ENCODE assay signal across 13 cellular contexts in the genomic region with DNA sequence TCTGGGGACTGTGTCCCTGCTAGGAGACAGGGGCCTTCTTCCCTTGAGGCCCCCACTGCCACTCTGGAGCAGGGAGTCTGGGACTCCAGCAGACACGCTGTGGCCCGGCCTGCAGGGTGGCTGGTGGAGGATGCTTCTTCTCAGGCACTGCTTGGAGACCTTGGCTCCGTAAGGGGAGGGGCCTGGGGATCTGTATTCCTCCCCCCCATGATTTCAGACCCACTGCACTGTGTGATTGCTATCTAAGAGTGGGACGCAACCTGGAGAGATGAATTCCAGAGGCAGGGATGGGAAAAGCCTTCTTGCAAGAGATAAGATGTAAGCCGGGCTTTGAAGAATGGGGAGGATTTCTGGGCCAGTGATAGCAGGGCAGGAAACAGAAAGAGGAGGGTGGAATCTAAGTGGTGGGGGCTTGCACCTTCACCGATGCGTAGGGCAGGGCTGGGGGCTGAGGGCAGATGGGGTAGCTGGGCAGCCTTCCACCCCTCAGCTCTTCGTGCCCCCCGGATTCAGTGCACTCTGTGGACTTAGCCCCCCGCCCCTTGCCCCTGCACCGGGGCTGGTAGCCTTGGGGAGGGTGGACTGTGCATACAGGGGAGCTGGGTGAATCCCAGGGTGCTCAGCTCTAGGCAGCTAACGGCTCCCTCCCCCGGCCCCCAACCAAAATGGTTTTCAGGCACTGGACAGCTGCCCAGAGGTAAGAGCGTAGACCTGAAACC. TPM values are rescaled to one million over a fixed set of nuclear protein-coding genes. Genes with fewer than 3 reads are reported as not detected.
A peak's percentile ranks its signal among the peaks of the same experiment; 100 is the strongest.
DNase-seq lines count a peak whose midpoint lies in the region; ATAC-seq and TF ChIP-seq lines count a peak whose summit lies in the region.
"Had no signal": no experiment of that assay in that cellular context is flagged by ENCODE, and none has a peak within 500 bp of the region (broad histone marks: within the 10 kb centered on the region; RNA-seq: fewer than 3 reads in every experiment).

No MANE protein-coding gene starts in this region.

- ATAC-seq in left cardiac atrium: no peak
- no peak for ATAC-seq in GM18873 (IDR thresholded peaks at IDR 0.05; ENCODE audit: low FRiP score, unreplicated experiment)

- CTCF ChIA-PET in GM10248 (lab: Yijun Ruan, JAX): interaction anchor here (1.3 to 2.6 kb wide), 4 partner anchors 9 to 355 kb away, joined by 3 to 9 read pairs (median 4); no protein-coding TSS in a partner anchor
- CTCF ChIA-PET in activated CD4-positive, alpha-beta memory T cell treated with anti-CD3 and anti-CD28 coated beads, Interleukin-2, amount 10 ng/mL, durations not matched to agents 7 days and 5 days (lab: Charles Lee): interaction anchor here (0.9 to 1.0 kb wide), 3 partner anchors 8 to 81 kb away, joined by 3 read pairs; no protein-coding TSS in a partner anchor

- H3K27me3 Mint-ChIP-seq in mesothelial cell of epicardium (ENCODE audit: low read depth) (no peaks in the 10 kb centered on the region), type B pancreatic cell (peaks cover 4% of the 10 kb centered on the region)
- H3K27me3 Mint-ChIP-seq in activated CD4-positive, alpha-beta memory T cell treated with anti-CD3 and anti-CD28 coated beads, Interleukin-2, amount 10 ng/mL, durations not matched to agents 7 days and 5 days: peaks cover 4% of the 10 kb centered on the region

- H3K27ac ChIP-seq in cardiac muscle cell (peak overlapping the region; percentile 76), SK-N-MC (no peak overlapping the region)
- H3K27ac ChIP-seq: ascending aorta, coronary artery, testis had no signal

- H3K4me3 Mint-ChIP-seq in mesothelial cell of epicardium: peak overlapping the region; percentile 31
- no peak overlapping the region for H3K4me3 Mint-ChIP-seq in type B pancreatic cell
- H3K4me3 Mint-ChIP-seq in activated CD4-positive, alpha-beta memory T cell treated with anti-CD3 and anti-CD28 coated beads, Interleukin-2, amount 10 ng/mL, durations not matched to agents 7 days and 5 days: no peak overlapping the region

- no peak overlapping the region for H3K4me3 ChIP-seq in cardiac muscle cell
- peak overlapping the region; percentile 67 for H3K4me3 ChIP-seq in SK-N-MC
- H3K4me3 ChIP-seq: coronary artery, testis had no signal

- DNase-seq in cardiac muscle cell (ENCODE audit: low read depth in 1 of 2, low spot score in 1 of 2) (no peak), left cardiac atrium (no peak), SK-N-MC (ENCODE audit: low read depth, low spot score) (no peak), mesothelial cell of epicardium (ENCODE audit: low spot score in 2 of 2, unreplicated experiment in 2 of 2) (no peak), type B pancreatic cell (ENCODE audit: extremely low spot score, unreplicated experiment) (no peak), GM10248 (ENCODE audit: extremely low spot score) (no peak)
- no peak for DNase-seq in activated CD4-positive, alpha-beta memory T cell treated with anti-CD3 and anti-CD28 coated beads, Interleukin-2, amount 10 ng/mL, durations not matched to agents 7 days and 5 days
- DNase-seq: activated effector memory CD4-positive, alpha-beta T cell treated with anti-CD3 and anti-CD28 coated beads, Interleukin-2, amount 50 U/mL, for 16 hours; NCI-H345; testis had no signal

- peaks cover 54% of the 10 kb centered on the region for H3K4me1 ChIP-seq in cardiac muscle cell (ENCODE audit: low read depth)

- H3K36me3 Mint-ChIP-seq in mesothelial cell of epicardium: no peaks in the 10 kb centered on the region
- H3K36me3 Mint-ChIP-seq in type B pancreatic cell: no peaks in the 10 kb centered on the region
- H3K36me3 Mint-ChIP-seq in activated CD4-positive, alpha-beta memory T cell treated with anti-CD3 and anti-CD28 coated beads, Interleukin-2, amount 10 ng/mL, durations not matched to agents 7 days and 5 days (ENCODE audit: low read depth): no peaks in the 10 kb centered on the region

- POLR2A ChIA-PET in GM10248 (lab: Yijun Ruan, JAX): no interaction called here
- POLR2A ChIA-PET in activated CD4-positive, alpha-beta memory T cell treated with anti-CD3 and anti-CD28 coated beads, Interleukin-2, amount 10 ng/mL, durations not matched to agents 7 days and 5 days (lab: Charles Lee): no interaction called here

- H3K27me3 ChIP-seq in cardiac muscle cell: no peaks in the 10 kb centered on the region
- H3K27me3 ChIP-seq: ascending aorta, testis had no signal

- H3K9me3 ChIP-seq in cardiac muscle cell (ENCODE audit: low read depth) (no peaks in the 10 kb centered on the region), SK-N-MC (ENCODE audit: low read depth, low read length) (no peaks in the 10 kb centered on the region)
- H3K9me3 ChIP-seq: ascending aorta, testis had no signal

- intact Hi-C loops in left cardiac atrium (cut with DNase I): loop anchor here in 1 of 2 donors (10.0 kb wide), 3 partner anchors 53 to 213 kb away; no protein-coding TSS in a partner anchor

- H3K27ac Mint-ChIP-seq in mesothelial cell of epicardium (peak overlapping the region; percentile 77), type B pancreatic cell (peak overlapping the region; percentile 26)
- no peak overlapping the region for H3K27ac Mint-ChIP-seq in activated CD4-positive, alpha-beta memory T cell treated with anti-CD3 and anti-CD28 coated beads, Interleukin-2, amount 10 ng/mL, durations not matched to agents 7 days and 5 days

- TF ChIP-seq CTCF in cardiac muscle cell (IDR thresholded peaks at IDR 0.05; ENCODE audit: low read depth, low read length): no peak
- TF ChIP-seq CTCF in mesothelial cell of epicardium (IDR thresholded peaks at IDR 0.05; ENCODE audit: unreplicated experiment): no peak
- TF ChIP-seq CTCF in type B pancreatic cell (conservative IDR thresholded peaks at IDR 0.05): peak; percentile 7
- no peak for TF ChIP-seq CTCF in GM10248 (IDR thresholded peaks at IDR 0.05; ENCODE audit: control extremely low read depth, extremely low read depth, low read depth, missing control alignments)

- H3K4me1 Mint-ChIP-seq in mesothelial cell of epicardium (peaks cover 59% of the 10 kb centered on the region), type B pancreatic cell (ENCODE audit: unreplicated experiment) (peaks cover 45% of the 10 kb centered on the region)
- H3K4me1 Mint-ChIP-seq in activated CD4-positive, alpha-beta memory T cell treated with anti-CD3 and anti-CD28 coated beads, Interleukin-2, amount 10 ng/mL, durations not matched to agents 7 days and 5 days: peaks cover 21% of the 10 kb centered on the region

- no peaks in the 10 kb centered on the region for H3K36me3 ChIP-seq in cardiac muscle cell
- H3K36me3 ChIP-seq in SK-N-MC (ENCODE audit: insufficient read depth, low read length): no peaks in the 10 kb centered on the region
- H3K36me3 ChIP-seq: ascending aorta had no signal

- H3K9ac ChIP-seq in SK-N-MC (ENCODE audit: insufficient read length): no peak overlapping the region

- no peaks in the 10 kb centered on the region for H3K9me3 Mint-ChIP-seq in mesothelial cell of epicardium
- H3K9me3 Mint-ChIP-seq in type B pancreatic cell: no peaks in the 10 kb centered on the region
- H3K9me3 Mint-ChIP-seq in activated CD4-positive, alpha-beta memory T cell treated with anti-CD3 and anti-CD28 coated beads, Interleukin-2, amount 10 ng/mL, durations not matched to agents 7 days and 5 days: no peaks in the 10 kb centered on the region

RNA-seq across cellular contexts. Expression of gene GSE1, which starts 5.2 kb away (rescaled TPM):
- total RNA-seq in cardiac muscle cell: 89.4 and 174 TPM in 2 replicates
- polyA plus RNA-seq in cardiac muscle cell: 48.8 and 64.9 TPM in 2 replicates
- total RNA-seq in left cardiac atrium: 10 to 100 TPM; 54.6 to 60.6 TPM
- total RNA-seq in mesothelial cell of epicardium: 193 to 218 TPM (median 208 TPM) in 3 replicates
- 101 and 112 TPM in 2 replicates for total RNA-seq in type B pancreatic cell (ENCODE audit: low replicate concordance)
- total RNA-seq in activated CD4-positive, alpha-beta memory T cell treated with anti-CD3 and anti-CD28 coated beads, Interleukin-2, amount 10 ng/mL, durations not matched to agents 7 days and 5 days: 10 to 100 TPM; 18.4 to 19.8 TPM
